ENCODE assay signal across 12 cellular contexts in the genomic region with DNA sequence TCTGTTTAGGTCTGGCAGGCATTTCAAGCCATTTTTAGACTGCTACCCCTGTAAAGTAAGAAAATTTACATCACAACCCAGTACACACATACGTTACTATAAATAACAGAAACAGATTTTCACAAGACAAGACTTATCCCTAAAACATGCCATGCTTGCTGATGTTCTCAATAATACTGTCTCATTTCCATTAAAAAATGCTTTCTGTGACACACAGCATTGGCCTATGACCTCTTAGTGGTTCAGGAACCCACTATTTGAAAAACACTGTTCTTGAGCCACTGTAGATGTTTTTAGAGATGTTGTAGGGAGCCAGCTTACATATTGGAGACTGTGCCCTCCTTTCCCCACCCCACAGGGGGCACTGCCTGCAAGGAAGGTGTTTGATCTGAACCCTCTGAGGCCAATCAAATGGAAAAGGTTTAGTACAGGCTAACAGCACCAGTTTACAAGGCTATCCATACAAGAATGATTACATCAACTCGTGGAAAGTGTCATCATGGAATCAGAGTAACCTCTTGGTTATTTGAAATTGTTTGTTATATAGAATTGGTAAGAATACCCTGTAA. TPM values are rescaled to one million over a fixed set of nuclear protein-coding genes. Genes with fewer than 3 reads are reported as not detected.
DNase-seq lines count a peak whose midpoint lies in the region; ATAC-seq and TF ChIP-seq lines count a peak whose summit lies in the region.
"Had no signal": no experiment of that assay in that cellular context is flagged by ENCODE, and none has a peak within 500 bp of the region (broad histone marks: within the 10 kb centered on the region; RNA-seq: fewer than 3 reads in every experiment).

No MANE protein-coding gene starts in this region.

- no peaks in the 10 kb centered on the region for H3F3A ChIP-seq in MM.1S (ENCODE audit: insufficient read depth, low read length)

- H3K9me2 ChIP-seq in MM.1S (replicated peaks; ENCODE audit: insufficient read depth, low read length): no peaks in the 10 kb centered on the region

- no peaks in the 10 kb centered on the region for H3K4me1 ChIP-seq in MM.1S (ENCODE audit: low read length)
- H3K4me1 ChIP-seq in osteoblast (ENCODE audit: insufficient read depth, low read length): no peaks in the 10 kb centered on the region
- peaks cover 0 to 5% of the 10 kb centered on the region in 2 donors for H3K4me1 ChIP-seq in ascending aorta

- no peak for ATAC-seq in activated naive CD4-positive, alpha-beta T cell treated with anti-CD3 and anti-CD28 coated beads, Interleukin-2, amount 50 U/mL, for 72 hours
- ATAC-seq in effector memory CD8-positive, alpha-beta T cell (replicated peaks): peak; percentile 31
- ATAC-seq in HG02938 (IDR thresholded peaks at IDR 0.05; ENCODE audit: unreplicated experiment): no peak
- ATAC-seq: left lung had no signal

- no peaks in the 10 kb centered on the region for H3K27me3 Mint-ChIP-seq in activated naive CD4-positive, alpha-beta T cell treated with anti-CD3 and anti-CD28 coated beads for 36 hours (ENCODE audit: low read depth)
- no peaks in the 10 kb centered on the region for H3K27me3 Mint-ChIP-seq in effector memory CD8-positive, alpha-beta T cell
- H3K27me3 Mint-ChIP-seq: CD4-positive, alpha-beta memory T cell had no signal

- H3K9me3 ChIP-seq in MM.1S (replicated peaks; ENCODE audit: insufficient read depth, low read length) (no peaks in the 10 kb centered on the region), osteoblast (ENCODE audit: low read depth, low read length) (no peaks in the 10 kb centered on the region), ascending aorta (no peaks in the 10 kb centered on the region)

- peaks cover 2% of the 10 kb centered on the region for H3K9me3 Mint-ChIP-seq in activated naive CD4-positive, alpha-beta T cell treated with anti-CD3 and anti-CD28 coated beads for 36 hours
- H3K9me3 Mint-ChIP-seq in activated naive CD4-positive, alpha-beta T cell treated with anti-CD3 and anti-CD28 coated beads, Interleukin-2, amount 50 U/mL, for 72 hours: peaks cover 0 to 7% of the 10 kb centered on the region in 2 donors
- peaks cover 2 to 4% of the 10 kb centered on the region in 2 donors for H3K9me3 Mint-ChIP-seq in effector memory CD8-positive, alpha-beta T cell

- H4K20me1 ChIP-seq in MM.1S (ENCODE audit: insufficient read depth, low read length) (no peaks in the 10 kb centered on the region), osteoblast (ENCODE audit: insufficient read depth, low read length) (peaks cover 58% of the 10 kb centered on the region)

- peak; percentile 18; the same call in 1 of the 2 replicates for TF ChIP-seq CTCF in MM.1S (IDR thresholded peaks at IDR 0.05; ENCODE audit: low read length)
- TF ChIP-seq CTCF in osteoblast (IDR thresholded peaks at IDR 0.05; ENCODE audit: extremely low read depth, low read depth, low read length): peak; percentile 32
- no peak for TF ChIP-seq CTCF in ascending aorta (IDR thresholded peaks at IDR 0.05)

- peaks cover 8% of the 10 kb centered on the region for H3K36me3 Mint-ChIP-seq in activated naive CD4-positive, alpha-beta T cell treated with anti-CD3 and anti-CD28 coated beads for 36 hours (ENCODE audit: low read depth)
- H3K36me3 Mint-ChIP-seq in activated naive CD4-positive, alpha-beta T cell treated with anti-CD3 and anti-CD28 coated beads, Interleukin-2, amount 50 U/mL, for 72 hours: peaks cover 4 to 8% of the 10 kb centered on the region in 2 donors
- peaks cover 23% of the 10 kb centered on the region for H3K36me3 Mint-ChIP-seq in effector memory CD8-positive, alpha-beta T cell (ENCODE audit: insufficient read depth)

- intact Hi-C loops in activated naive CD4-positive, alpha-beta T cell treated with anti-CD3 and anti-CD28 coated beads for 36 hours (cut with micrococcal nuclease): loop anchor here (5.0 kb wide), 1 partner anchor 294 kb away; no protein-coding TSS in a partner anchor
- intact Hi-C loops in ascending aorta (cut with DNase I): no loop called here

- no peak overlapping the region for H3K9ac ChIP-seq in MM.1S (ENCODE audit: low read length)

- CTCF ChIA-PET in activated naive CD4-positive, alpha-beta T cell treated with anti-CD3 and anti-CD28 coated beads for 36 hours (lab: Charles Lee): no interaction called here

- H3K4me3 ChIP-seq in MM.1S (ENCODE audit: low read length) (no peak overlapping the region), osteoblast (ENCODE audit: insufficient read depth, low read length) (no peak overlapping the region), ascending aorta (no peak overlapping the region)
- H3K4me3 ChIP-seq: left lung had no signal

- no peak overlapping the region for H3K4me3 Mint-ChIP-seq in activated naive CD4-positive, alpha-beta T cell treated with anti-CD3 and anti-CD28 coated beads for 36 hours
- no peak overlapping the region for H3K4me3 Mint-ChIP-seq in effector memory CD8-positive, alpha-beta T cell
- H3K4me3 Mint-ChIP-seq: CD4-positive, alpha-beta memory T cell had no signal

- H3K4me2 ChIP-seq in MM.1S (ENCODE audit: low read depth, low read length) (no peak overlapping the region), osteoblast (ENCODE audit: insufficient read depth, low read length) (no peak overlapping the region)

- DNase-seq in activated naive CD4-positive, alpha-beta T cell treated with anti-CD3 and anti-CD28 coated beads for 36 hours: peak; percentile 16
- no peak for DNase-seq in activated naive CD4-positive, alpha-beta T cell treated with anti-CD3 and anti-CD28 coated beads, Interleukin-2, amount 50 U/mL, for 72 hours (ENCODE audit: low spot score in 2 of 2)
- DNase-seq in MM.1S (no peak), osteoblast (ENCODE audit: insufficient read length, low spot score, missing footprints) (no peak), SIG-M5 (lab: John Stamatoyannopoulos, UW) (no peak), ascending aorta (ENCODE audit: low spot score in 2 of 2) (no peak)
- no peak for DNase-seq in effector memory CD8-positive, alpha-beta T cell
- DNase-seq: activated T-cell treated with anti-CD3 and anti-CD28 coated beads for 4 hours, left lung, NCI-H1092 had no signal

- peaks cover 29% of the 10 kb centered on the region for H3K4me1 Mint-ChIP-seq in activated naive CD4-positive, alpha-beta T cell treated with anti-CD3 and anti-CD28 coated beads for 36 hours (ENCODE audit: low read depth)
- H3K4me1 Mint-ChIP-seq in effector memory CD8-positive, alpha-beta T cell (ENCODE audit: low read depth in 2 of 2): peaks cover 14 to 40% of the 10 kb centered on the region in 2 donors

- no peak overlapping the region for H3K27ac ChIP-seq in MM.1S (ENCODE audit: low read length)
- H3K27ac ChIP-seq in osteoblast (ENCODE audit: low read depth, low read length): no peak overlapping the region
- no peak overlapping the region for H3K27ac ChIP-seq in ascending aorta
- H3K27ac ChIP-seq: left lung had no signal

- H3K27me3 ChIP-seq in MM.1S (replicated peaks; ENCODE audit: insufficient read depth, low read length) (no peaks in the 10 kb centered on the region), osteoblast (ENCODE audit: insufficient read depth, low read length) (no peaks in the 10 kb centered on the region), ascending aorta (no peaks in the 10 kb centered on the region)
- H3K27me3 ChIP-seq: left lung had no signal

- H2AFZ ChIP-seq in MM.1S (ENCODE audit: low read length) (no peak overlapping the region), osteoblast (ENCODE audit: low read length) (no peak overlapping the region)

- H3K36me3 ChIP-seq in MM.1S (replicated peaks; ENCODE audit: insufficient read depth, low read length) (no peaks in the 10 kb centered on the region), osteoblast (ENCODE audit: insufficient read depth, low read length) (no peaks in the 10 kb centered on the region), ascending aorta (no peaks in the 10 kb centered on the region)
- H3K36me3 ChIP-seq: left lung had no signal

- no peak overlapping the region for H3K27ac Mint-ChIP-seq in activated naive CD4-positive, alpha-beta T cell treated with anti-CD3 and anti-CD28 coated beads for 36 hours
- H3K27ac Mint-ChIP-seq in activated naive CD4-positive, alpha-beta T cell treated with anti-CD3 and anti-CD28 coated beads, Interleukin-2, amount 50 U/mL, for 72 hours: no peak overlapping the region
- peak overlapping the region in 1 of 2 donors; percentile 25 for H3K27ac Mint-ChIP-seq in effector memory CD8-positive, alpha-beta T cell

- H3K79me2 ChIP-seq in MM.1S (ENCODE audit: low read length): peaks cover 8% of the 10 kb centered on the region; the same call in 1 of the 2 replicates
- peaks cover 97% of the 10 kb centered on the region for H3K79me2 ChIP-seq in osteoblast (ENCODE audit: insufficient read depth, low read length)

RNA-seq across cellular contexts. Expression of a gene that starts 30.8 kb away (rescaled TPM):
- total RNA-seq in activated naive CD4-positive, alpha-beta T cell treated with anti-CD3 and anti-CD28 coated beads for 36 hours: 1 to 10 TPM; 4.3 TPM
- total RNA-seq in activated naive CD4-positive, alpha-beta T cell treated with anti-CD3 and anti-CD28 coated beads, Interleukin-2, amount 50 U/mL, for 72 hours: 1 to 10 TPM; 5.3 to 6.2 TPM
- total RNA-seq in osteoblast (10.0 and 10.5 TPM in 2 replicates), ascending aorta (8.8 TPM)

Comparison
In these comparisons a context has a peak if more than half of its experiments do, and no peak if none do; other contexts are left out.
1. CTCF ChIP-seq: peak in MM.1S (single experiment) and osteoblast (single experiment); none in ascending aorta (0 of 3).